ENCODE assay signal across 18 cellular contexts in the genomic region with DNA sequence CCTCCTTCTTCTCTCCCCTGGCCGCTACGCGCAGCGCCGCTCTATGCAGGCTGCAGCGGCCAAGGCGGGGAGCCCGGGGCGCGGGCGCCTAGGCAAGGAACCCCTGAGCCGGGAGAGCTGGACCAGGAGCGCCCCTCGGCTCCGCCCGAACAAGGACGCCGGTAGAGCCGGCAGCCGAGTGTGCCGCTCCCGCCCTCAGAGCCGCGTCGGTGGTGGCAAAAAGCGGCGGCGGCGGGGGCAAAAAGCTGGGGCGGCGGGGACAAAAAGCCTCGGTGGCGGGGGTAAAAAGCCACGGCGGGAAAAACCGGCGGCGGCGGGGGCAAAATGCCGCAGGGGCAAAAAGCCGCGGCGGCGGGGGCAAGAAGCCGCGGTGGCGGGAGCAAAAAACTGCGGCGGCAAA. TPM values are rescaled to one million over a fixed set of nuclear protein-coding genes. Genes with fewer than 3 reads are reported as not detected.
"Had no signal": no experiment of that assay in that cellular context is flagged by ENCODE, and none has a peak within 500 bp of the region (broad histone marks: within the 10 kb centered on the region; RNA-seq: fewer than 3 reads in every experiment).

No MANE protein-coding gene starts in this region.

RNA-seq across cellular contexts. Expression of a gene that starts 25.1 kb away (rescaled TPM):
- total RNA-seq: hepatocyte, kidney epithelial cell, left colon, left lobe of liver, left lung, liver, lower leg skin, lower lobe of right lung, lung, lung microvascular endothelial cell, mammary epithelial cell, mesenteric fat pad, mesothelial cell of epicardium, mononuclear cell, mucosa of descending colon, mucosa of gallbladder had no signal
- polyA plus RNA-seq: hepatocyte, immature natural killer cell, keratinocyte, liver, lung, mammary epithelial cell had no signal
